Comparison of ENCODE assay signal across 29 cellular contexts in genomic region chr18:20997371-20997770, GRCh38.
"Had no signal": no experiment of that assay in that cellular context is flagged by ENCODE, and none has a peak within 500 bp of the region (broad histone marks: within the 10 kb centered on the region; RNA-seq: fewer than 3 reads in every experiment).

No MANE protein-coding gene starts in this region.

- H3K4me1 Mint-ChIP-seq: nephron had no signal

- H3K4me1 ChIP-seq: upper lobe of left lung had no signal

- H3K36me3 ChIP-seq: ovary had no signal

- ATAC-seq: activated CD8-positive, alpha-beta memory T cell treated with anti-CD3 and anti-CD28 coated beads, Interleukin-2, amount 10 ng/mL, durations not matched to agents 7 days and 5 days; effector memory CD8-positive, alpha-beta T cell; gastrocnemius medialis; sciatic nerve; stimulated activated effector memory CD8-positive, alpha-beta T cell treated with anti-CD3 and anti-CD28 coated beads, Interleukin-12 subunit alpha, Interleukin-12 subunit beta, amount 100 ng/mL, for 72 hours; stimulated activated naive CD8-positive, alpha-beta T cell treated with anti-CD3 and anti-CD28 coated beads, Interleukin-15, amount 100 ng/mL, for 72 hours had no signal

- DNase-seq: activated CD4-positive, alpha-beta memory T cell treated with anti-CD3 and anti-CD28 coated beads, Interleukin-2, amount 10 ng/mL, durations not matched to agents 7 days and 5 days; activated CD4-positive, alpha-beta T cell treated with anti-CD3 and anti-CD28 coated beads, Interleukin-2, amount 10 ng/mL, durations not matched to agents 7 days and 5 days; activated CD4-positive, CD25-positive, alpha-beta regulatory T cell treated with anti-CD3 and anti-CD28 coated beads, Interleukin-2, amount 50 U/mL, for 72 hours; activated CD8-positive, alpha-beta memory T cell treated with anti-CD3 and anti-CD28 coated beads, Interleukin-2, amount 10 ng/mL, durations not matched to agents 7 days and 5 days; activated effector memory CD4-positive, alpha-beta T cell treated with Interleukin-2 at 50 U/mL for 16 hours; activated naive CD4-positive, alpha-beta T cell treated with Interleukin-2 at 50 U/mL for 16 hours; activated naive CD8-positive, alpha-beta T cell treated with anti-CD3 and anti-CD28 coated beads for 36 hours; brain microvascular endothelial cell; cortex of kidney; effector memory CD8-positive, alpha-beta T cell; erythroblast; gastrocnemius medialis; glutamatergic neuron; islet precursor cell; left ventricle myocardium inferior; ovary; stimulated activated CD4-positive, alpha-beta T cell treated with anti-CD3 and anti-CD28 coated beads, Interleukin-12 subunit alpha, Interleukin-12 subunit beta, amount 100 ng/mL, for 4 hours; stimulated activated CD4-positive, alpha-beta T cell treated with anti-CD3 and anti-CD28 coated beads, Interleukin-4, amount 100 ng/mL, for 24 hours; stimulated activated naive CD8-positive, alpha-beta T cell treated with anti-CD3 and anti-CD28 coated beads, Interleukin-15, amount 100 ng/mL, for 72 hours; substantia nigra; T-helper 2 cell; upper lobe of left lung had no signal

- H3K27ac ChIP-seq: brain microvascular endothelial cell, gastrocnemius medialis, hepatocyte, left ventricle myocardium inferior, ovary, skin epidermis, upper lobe of left lung, vagina had no signal

- H3K4me3 ChIP-seq: gastrocnemius medialis, hepatocyte, left ventricle myocardium inferior, ovary, skin epidermis, upper lobe of left lung, vagina had no signal

- H3K9me3 ChIP-seq: gastrocnemius medialis, left ventricle myocardium inferior, ovary, upper lobe of left lung, vagina had no signal

- H3K4me3 Mint-ChIP-seq: activated CD4-positive, alpha-beta memory T cell treated with anti-CD3 and anti-CD28 coated beads, Interleukin-2, amount 10 ng/mL, durations not matched to agents 7 days and 5 days; activated CD4-positive, alpha-beta T cell treated with anti-CD3 and anti-CD28 coated beads, Interleukin-2, amount 10 ng/mL, durations not matched to agents 7 days and 5 days; activated CD8-positive, alpha-beta memory T cell treated with anti-CD3 and anti-CD28 coated beads, Interleukin-2, amount 10 ng/mL, durations not matched to agents 7 days and 5 days; activated naive CD8-positive, alpha-beta T cell treated with anti-CD3 and anti-CD28 coated beads for 36 hours; effector memory CD8-positive, alpha-beta T cell; nephron; stimulated activated effector memory CD8-positive, alpha-beta T cell treated with anti-CD3 and anti-CD28 coated beads, Interleukin-12 subunit alpha, Interleukin-12 subunit beta, amount 100 ng/mL, for 72 hours; stimulated activated naive CD8-positive, alpha-beta T cell treated with anti-CD3 and anti-CD28 coated beads, Interleukin-15, amount 100 ng/mL, for 72 hours had no signal

- H2AFZ ChIP-seq: hepatocyte had no signal

- H3K9me3 Mint-ChIP-seq: activated CD4-positive, alpha-beta memory T cell treated with anti-CD3 and anti-CD28 coated beads, Interleukin-2, amount 10 ng/mL, durations not matched to agents 7 days and 5 days; activated CD4-positive, alpha-beta T cell treated with anti-CD3 and anti-CD28 coated beads, Interleukin-2, amount 10 ng/mL, durations not matched to agents 7 days and 5 days; activated naive CD8-positive, alpha-beta T cell treated with anti-CD3 and anti-CD28 coated beads for 36 hours; effector memory CD8-positive, alpha-beta T cell; nephron; stimulated activated effector memory CD8-positive, alpha-beta T cell treated with anti-CD3 and anti-CD28 coated beads, Interleukin-12 subunit alpha, Interleukin-12 subunit beta, amount 100 ng/mL, for 72 hours; stimulated activated naive CD8-positive, alpha-beta T cell treated with anti-CD3 and anti-CD28 coated beads, Interleukin-15, amount 100 ng/mL, for 72 hours had no signal

- H3K4me2 ChIP-seq: hepatocyte had no signal

- H3K27me3 ChIP-seq: brain microvascular endothelial cell, gastrocnemius medialis, hepatocyte, ovary, upper lobe of left lung, vagina had no signal

- H3K27me3 Mint-ChIP-seq: activated CD4-positive, alpha-beta memory T cell treated with anti-CD3 and anti-CD28 coated beads, Interleukin-2, amount 10 ng/mL, durations not matched to agents 7 days and 5 days; activated CD4-positive, alpha-beta T cell treated with anti-CD3 and anti-CD28 coated beads, Interleukin-2, amount 10 ng/mL, durations not matched to agents 7 days and 5 days; activated CD8-positive, alpha-beta memory T cell treated with anti-CD3 and anti-CD28 coated beads, Interleukin-2, amount 10 ng/mL, durations not matched to agents 7 days and 5 days; activated naive CD8-positive, alpha-beta T cell treated with anti-CD3 and anti-CD28 coated beads for 36 hours; effector memory CD8-positive, alpha-beta T cell; progenitor cell of endocrine pancreas; stimulated activated naive CD8-positive, alpha-beta T cell treated with anti-CD3 and anti-CD28 coated beads, Interleukin-15, amount 100 ng/mL, for 72 hours had no signal

- H3K27ac Mint-ChIP-seq: activated CD4-positive, alpha-beta memory T cell treated with anti-CD3 and anti-CD28 coated beads, Interleukin-2, amount 10 ng/mL, durations not matched to agents 7 days and 5 days; activated CD8-positive, alpha-beta memory T cell treated with anti-CD3 and anti-CD28 coated beads, Interleukin-2, amount 10 ng/mL, durations not matched to agents 7 days and 5 days; activated naive CD8-positive, alpha-beta T cell treated with anti-CD3 and anti-CD28 coated beads for 36 hours; nephron; progenitor cell of endocrine pancreas had no signal
